In the genomic region with DNA sequence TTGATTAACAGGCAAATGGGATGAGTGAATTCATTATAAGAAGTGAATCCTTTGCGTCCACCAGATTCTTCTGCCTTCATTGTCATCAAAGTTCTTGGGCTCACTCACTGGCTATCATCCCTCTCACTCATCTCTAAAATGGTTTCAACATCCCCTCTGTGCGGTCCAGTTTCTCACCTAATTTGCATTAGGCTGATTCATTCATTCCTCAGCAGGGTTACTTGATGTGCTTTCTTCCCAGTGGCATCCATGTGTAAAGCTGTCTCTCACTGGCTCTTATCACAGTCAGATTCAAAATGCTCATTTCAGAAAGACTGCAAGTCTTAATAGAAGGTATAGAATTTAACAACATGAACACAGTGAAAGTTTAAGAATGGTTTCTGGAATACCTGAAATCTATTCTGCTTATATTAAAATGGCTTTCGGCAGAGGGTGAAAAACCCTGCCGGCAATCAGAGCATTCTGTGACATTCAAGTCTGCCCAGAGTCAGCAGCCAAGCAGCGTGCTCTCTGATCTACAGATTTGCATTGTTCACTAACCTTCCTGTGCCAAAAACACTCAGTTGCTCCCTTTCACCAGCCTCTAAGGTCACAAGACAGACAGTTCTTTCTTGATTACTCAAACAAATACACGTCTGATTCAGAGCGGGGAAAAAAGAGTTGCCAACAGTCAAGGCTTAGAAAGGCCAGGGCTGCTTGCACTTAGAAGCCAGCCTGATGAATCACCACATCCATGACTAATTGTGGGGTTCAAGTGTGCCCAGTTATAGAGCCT, we compare ENCODE assay signal across 8 cellular contexts.
DNase-seq lines count a peak whose midpoint lies in the region; ATAC-seq and TF ChIP-seq lines count a peak whose summit lies in the region.

No MANE protein-coding gene starts in this region.

- WGBS in H9 (ENCODE audit: extremely low coverage, insufficient read length, low lambda C conversion rate) = no CpG with 5 or more reads among the region's 7 CpGs
- 39 to 44% methylated on average over 7 of the region's 7 CpGs for WGBS in upper lobe of left lung, 2 donors

- H3K9me3 ChIP-seq in H9 (ENCODE audit: control insufficient read depth, low read depth, low read length) = no peaks in the 10 kb centered on the region
- H3K9me3 ChIP-seq in upper lobe of left lung = no peaks in the 10 kb centered on the region
- H3K9me3 ChIP-seq in WERI-Rb-1 (ENCODE audit: severe bottlenecking) = peaks cover 4% of the 10 kb centered on the region

- no peak overlapping the region for H2BK12ac ChIP-seq in H9 (ENCODE audit: insufficient read length, low read depth, low read length)

- H3K4ac ChIP-seq in H9 (ENCODE audit: low read depth, low read length) = no peak overlapping the region

- H2BK20ac ChIP-seq in H9 (ENCODE audit: low read depth, low read length, poor library complexity, severe bottlenecking) = no peak overlapping the region

- H3K18ac ChIP-seq in H9 (ENCODE audit: insufficient read length, low read depth, low read length) = no peak overlapping the region

- H3K27ac Mint-ChIP-seq in H9 = peak overlapping the region; percentile 65 to 86 (median 83); a peak in 4 of 7 replicates

- H3K4me3 ChIP-seq in dorsolateral prefrontal cortex = peak overlapping the region in 23 of 59 donors; percentile 2 to 40 (median 18)
- H3K4me3 ChIP-seq in upper lobe of left lung = no peak overlapping the region
- H3K4me3 ChIP-seq in WERI-Rb-1 (ENCODE audit: low read depth, low read length) = no peak overlapping the region

- H2AK5ac ChIP-seq in H9 (ENCODE audit: insufficient read length, low read length) = no peak overlapping the region

- H3K9me3 Mint-ChIP-seq in H9 = peaks cover 3 to 5% of the 10 kb centered on the region in 2 experiments

- H3K4me1 ChIP-seq in H9 (ENCODE audit: insufficient read depth, low read length) (no peaks in the 10 kb centered on the region), upper lobe of left lung (peaks cover 4 to 15% (median 12%) of the 10 kb centered on the region in 4 donors)

- ATAC-seq in GM18511 (IDR thresholded peaks at IDR 0.05; ENCODE audit: unreplicated experiment) (peak; percentile 90), upper lobe of left lung (ENCODE audit: low FRiP score in 2 of 2) (peak; percentile 82 to 88)

- no peak overlapping the region for H3K9ac ChIP-seq in H9 (ENCODE audit: extremely low read depth, insufficient read length, low read length)

- no peak overlapping the region for H3K14ac ChIP-seq in H9 (ENCODE audit: insufficient read depth, low read length)

- H3T11ph ChIP-seq in H9 (ENCODE audit: low read length) = no peak overlapping the region

- no peak overlapping the region for H4K91ac ChIP-seq in H9 (ENCODE audit: insufficient read length, low read depth, low read length)

- H3K27ac ChIP-seq in H9 (ENCODE audit: insufficient read length, low read depth, low read length) = no peak overlapping the region
- H3K27ac ChIP-seq in dorsolateral prefrontal cortex = peak overlapping the region in 50 of 59 donors; percentile 10 to 90 (median 64)
- peak overlapping the region; percentile 28 to 67 (median 55) for H3K27ac ChIP-seq in upper lobe of left lung
- no peak overlapping the region for H3K27ac ChIP-seq in WERI-Rb-1

- no peaks in the 10 kb centered on the region for H3K79me2 ChIP-seq in H9 (ENCODE audit: insufficient read depth, low read length)

- no peaks in the 10 kb centered on the region for H3K79me1 ChIP-seq in H9 (ENCODE audit: insufficient read depth, low read depth, low read length, poor library complexity, severe bottlenecking)

- no peak overlapping the region for H3K56ac ChIP-seq in H9 (ENCODE audit: insufficient read length, low read depth, low read length)

- H3K23ac ChIP-seq in H9 (ENCODE audit: insufficient read length, low read depth, low read length) = no peak overlapping the region

- H2BK120ac ChIP-seq in H9 (ENCODE audit: low read depth, low read length, poor library complexity, severe bottlenecking) = no peak overlapping the region

- no peak overlapping the region for H4K5ac ChIP-seq in H9 (ENCODE audit: insufficient read length, low read depth, low read length)

- no peak overlapping the region for H2AFZ ChIP-seq in H9 (ENCODE audit: low read length)

- no peak overlapping the region for H4K8ac ChIP-seq in H9 (replicated peaks; ENCODE audit: insufficient read length, low read depth, low read length)

- H3K4me2 ChIP-seq in H9 (ENCODE audit: insufficient read depth, insufficient read length, low read length) = no peak overlapping the region

- H3K36me3 ChIP-seq in upper lobe of left lung = no peaks in the 10 kb centered on the region
- H3K36me3 ChIP-seq in WERI-Rb-1 = no peaks in the 10 kb centered on the region

- TF ChIP-seq CTCF in H9 (conservative IDR thresholded peaks at IDR 0.05) = no peak
- TF ChIP-seq CTCF in dorsolateral prefrontal cortex (IDR thresholded peaks at IDR 0.05 in 54 of 56, conservative IDR thresholded peaks at IDR 0.05 in 2 of 56; ENCODE audit: low read depth in 1 of 56, partially characterized antibody in 56 of 56) = peak in 8 of 56 donors; percentile 9 to 23 (median 14)
- TF ChIP-seq CTCF in upper lobe of left lung (IDR thresholded peaks at IDR 0.05) = no peak
- TF ChIP-seq CTCF in WERI-Rb-1 (IDR thresholded peaks at IDR 0.05; ENCODE audit: low read depth, low read length) = no peak

- TF ChIP-seq POLR2A in upper lobe of left lung (IDR thresholded peaks at IDR 0.05) = no peak

- peaks cover 14 to 19% of the 10 kb centered on the region in 2 experiments for H3K4me1 Mint-ChIP-seq in H9

- H3K4me3 Mint-ChIP-seq in H9 = no peak overlapping the region

- DNase-seq in H9 (no peak), NCI-H446 (lab: John Stamatoyannopoulos, UW) (peak; percentile 34 to 76), dorsolateral prefrontal cortex (peak in 9 of 10 donors; percentile 20 to 71 (median 44)), myocyte (ENCODE audit: low read depth) (peak; percentile 95), upper lobe of left lung (peak in 1 of 2 donors; percentile 57), OCI-M2 (lab: John Stamatoyannopoulos, UW; ENCODE audit: unreplicated experiment) (no peak), WERI-Rb-1 (no peak)

- H3K23me2 ChIP-seq in H9 (ENCODE audit: insufficient read length, low read depth, low read length, poor library complexity, severe bottlenecking) = no peaks in the 10 kb centered on the region

- peaks cover 0 to 4% (median 3%) of the 10 kb centered on the region in 3 experiments; a peak in 5 of 7 replicates for H3K36me3 Mint-ChIP-seq in H9 (ENCODE audit: insufficient read depth in 1 of 3, low read depth in 3 of 3)

- H2BK5ac ChIP-seq in H9 (ENCODE audit: insufficient read length, low read length) = no peak overlapping the region

- H2BK15ac ChIP-seq in H9 (ENCODE audit: low read depth, low read length) = no peak overlapping the region

- no peaks in the 10 kb centered on the region for H3K27me3 Mint-ChIP-seq in H9 (ENCODE audit: low read depth)

- H4K20me1 ChIP-seq in H9 (ENCODE audit: control insufficient read depth, insufficient read depth, insufficient read length) = no peaks in the 10 kb centered on the region

- TF ChIP-seq EP300 in upper lobe of left lung (IDR thresholded peaks at IDR 0.05) = peak in 1 of 4 donors; percentile 35

- H3K27me3 ChIP-seq in H9 (ENCODE audit: insufficient read depth, low read length) = no peaks in the 10 kb centered on the region
- H3K27me3 ChIP-seq in dorsolateral prefrontal cortex = no peaks in the 10 kb centered on the region
- H3K27me3 ChIP-seq in upper lobe of left lung = no peaks in the 10 kb centered on the region
- peaks cover 18% of the 10 kb centered on the region for H3K27me3 ChIP-seq in WERI-Rb-1 (ENCODE audit: insufficient read depth, low read depth, severe bottlenecking)

- intact Hi-C loops in dorsolateral prefrontal cortex (cut with DNase I) = no loop called here

Comparison
In these comparisons a context has a peak if more than half of its experiments do, and no peak if none do; other contexts are left out.
1. DNase-seq: peak in NCI-H446 (2 of 2), dorsolateral prefrontal cortex (9 of 10) and myocyte (single experiment); none in H9 (single experiment), OCI-M2 (single experiment) and WERI-Rb-1 (single experiment).
2. H3K27ac ChIP-seq: peak in dorsolateral prefrontal cortex (50 of 59) and upper lobe of left lung (4 of 4); none in H9 (single experiment) and WERI-Rb-1 (single experiment).